9 cellular contexts compared by ENCODE assay signal in genomic region chr7:90613088-90613498, GRCh38. TPM values are rescaled to one million over a fixed set of nuclear protein-coding genes. Genes with fewer than 3 reads are reported as not detected.
DNase-seq lines count a peak whose midpoint lies in the region; ATAC-seq lines count a peak whose summit lies in the region.
"Had no signal": no experiment of that assay in that cellular context is flagged by ENCODE, and none has a peak within 500 bp of the region (broad histone marks: within the 10 kb centered on the region; RNA-seq: fewer than 3 reads in every experiment).

No MANE protein-coding gene starts in this region.

- H3K79me1 ChIP-seq in neuronal stem cell (ENCODE audit: low read depth, low read length), result no peaks in the 10 kb centered on the region

- no peak overlapping the region for H2BK120ac ChIP-seq in neuronal stem cell (ENCODE audit: low read depth, low read length)

- no peaks in the 10 kb centered on the region for H3K27me3 ChIP-seq in neuronal stem cell (ENCODE audit: control insufficient read depth in 3 of 3, insufficient read depth in 3 of 3, low read depth in 1 of 3, low read length in 3 of 3)

- no peak overlapping the region for H2AK5ac ChIP-seq in neuronal stem cell (ENCODE audit: low read depth, low read length)

- no peak overlapping the region for H3K4ac ChIP-seq in neuronal stem cell (ENCODE audit: low read length)

- no peak overlapping the region for H2BK5ac ChIP-seq in neuronal stem cell (ENCODE audit: low read length)

- no peak overlapping the region for H3K23ac ChIP-seq in neuronal stem cell (ENCODE audit: low read depth, low read length, poor library complexity)

- H3K4me3 ChIP-seq in neuronal stem cell (ENCODE audit: low read length in 2 of 2), result no peak overlapping the region

- no peak overlapping the region for H4K8ac ChIP-seq in neuronal stem cell (ENCODE audit: low read depth, low read length)

- WGBS in neuronal stem cell (ENCODE audit: extremely low coverage in 2 of 2, insufficient read length in 2 of 2, insufficient replicate concordance in 1 of 2), 2 donors, result no CpG with 5 or more reads among the region's 3 CpGs

- no peak overlapping the region for H2BK12ac ChIP-seq in neuronal stem cell (ENCODE audit: low read length)

- H3K27ac ChIP-seq in neuronal stem cell (replicated peaks; ENCODE audit: low read length), result no peak overlapping the region
- H3K27ac ChIP-seq: parathyroid adenoma had no signal

- peak overlapping the region; percentile 21 for H3K9ac ChIP-seq in neuronal stem cell (ENCODE audit: low read depth, low read length, poor library complexity)
- H3K9ac ChIP-seq: parathyroid adenoma had no signal

- in situ Hi-C loops in G401 (cut with HindIII; ENCODE audit: low sequenced_read_pairs), result no loop called here

- no peak for DNase-seq in activated CD4-positive, CD25-positive, alpha-beta regulatory T cell (lab: John Stamatoyannopoulos, UW)
- DNase-seq in NCI-H526 treated with DMSO at 0.1 percent for 48 hours (lab: John Stamatoyannopoulos, UW) (peak; percentile 52), neuronal stem cell (ENCODE audit: low spot score) (no peak), G401 (ENCODE audit: low spot score) (no peak), HT-29 (ENCODE audit: low spot score) (no peak)
- no peak for DNase-seq in activated CD4-positive, CD25-positive, alpha-beta regulatory T cell treated with anti-CD3 and anti-CD28 coated beads, Interleukin-2, amount 50 U/mL, for 72 hours

- peaks cover 0 to 5% of the 10 kb centered on the region in 2 donors for H3K4me1 ChIP-seq in neuronal stem cell (ENCODE audit: control insufficient read depth in 2 of 2, insufficient read depth in 1 of 2, low read depth in 1 of 2, low read length in 2 of 2)

- peaks cover 0 to 14% of the 10 kb centered on the region in 2 donors for H3K36me3 ChIP-seq in neuronal stem cell (replicated peaks in 1 of 2; ENCODE audit: control insufficient read depth in 2 of 2, insufficient read depth in 2 of 2, low read length in 2 of 2)

- H3K18ac ChIP-seq in neuronal stem cell (ENCODE audit: low read length), result no peak overlapping the region

- no peak overlapping the region for H4K91ac ChIP-seq in neuronal stem cell (ENCODE audit: low read depth, low read length, poor library complexity)

- ATAC-seq in activated CD4-positive, CD25-positive, alpha-beta regulatory T cell treated with anti-CD3 and anti-CD28 coated beads, Interleukin-2, amount 50 U/mL, for 24 hours, result peak; percentile 80 to 82
- ATAC-seq in HG02571 (IDR thresholded peaks at IDR 0.05; ENCODE audit: unreplicated experiment), result peak; percentile 85

- no peaks in the 10 kb centered on the region for H3K9me3 ChIP-seq in neuronal stem cell (replicated peaks in 1 of 2; ENCODE audit: control insufficient read depth in 2 of 2, insufficient read depth in 1 of 2, low read depth in 1 of 2, low read length in 2 of 2)

- no peak overlapping the region for H3K14ac ChIP-seq in neuronal stem cell (ENCODE audit: low read length)

- H2BK15ac ChIP-seq in neuronal stem cell (ENCODE audit: low read length), result no peak overlapping the region

- no peak overlapping the region for H2AFZ ChIP-seq in neuronal stem cell (ENCODE audit: low read length)
- H2AFZ ChIP-seq: parathyroid adenoma had no signal

- H3K4me2 ChIP-seq in neuronal stem cell (ENCODE audit: insufficient read depth, low read length, poor library complexity, severe bottlenecking), result no peak overlapping the region

RNA-seq across cellular contexts. Expression of gene CDK14, which starts 17.0 kb away (rescaled TPM):
- 25.6 TPM for polyA plus RNA-seq in neuronal stem cell (2013, experiment 1 of 2)
- 26.9 TPM for polyA plus RNA-seq in neuronal stem cell (2013, experiment 2 of 2)
- total RNA-seq in G401 (2014; rRNA removed; shearing (Covaris generic)), result not detected in 2 replicates
- 0.18 and 0.61 TPM in 2 replicates for total RNA-seq in HT-29 (2014; rRNA removed; shearing (Covaris generic))
